Comparison of ENCODE assay signal across 1 cellular context in genomic region chr3:84742915-84743314, GRCh38.
TF ChIP-seq lines count a peak whose summit lies in the region.

No MANE protein-coding gene starts in this region.

TF ChIP-seq in SK-N-SH, 30 proteins besides CTCF, POLR2A, EP300 and RAD21 (continued from another document):
- TF ChIP-seq USF1 (IDR thresholded peaks at IDR 0.05; ENCODE audit: borderline replicate concordance, low read depth) (no peak), SMC3 (IDR thresholded peaks at IDR 0.05; ENCODE audit: low read depth, low read length) (no peak), RFX5 (IDR thresholded peaks at IDR 0.05; ENCODE audit: low read length) (no peak), MXI1 (IDR thresholded peaks at IDR 0.05; ENCODE audit: low read depth, low read length) (no peak), CHD2 (IDR thresholded peaks at IDR 0.05; ENCODE audit: low read length, partially characterized antibody) (no peak), YY1 (IDR thresholded peaks at IDR 0.05; ENCODE audit: low read depth) (no peak), JUND (IDR thresholded peaks at IDR 0.05) (no peak)
TF ChIP-seq in SK-N-SH: peak in this region for 0.
